Comparison of ENCODE assay signal across 9 cellular contexts in genomic region chr11:120613264-120614226, GRCh38.
DNase-seq lines count a peak whose midpoint lies in the region; ATAC-seq and TF ChIP-seq lines count a peak whose summit lies in the region.
"Had no signal": no experiment of that assay in that cellular context is flagged by ENCODE, and none has a peak within 500 bp of the region (broad histone marks: within the 10 kb centered on the region; RNA-seq: fewer than 3 reads in every experiment).

No MANE protein-coding gene starts in this region.

- no peaks in the 10 kb centered on the region for H4K20me1 ChIP-seq in mammary epithelial cell (ENCODE audit: insufficient read depth, low read length)

- peak; percentile 77 for ATAC-seq in GM19438 (IDR thresholded peaks at IDR 0.05; ENCODE audit: low read depth, unreplicated experiment)
- ATAC-seq in HG02970 (IDR thresholded peaks at IDR 0.05; ENCODE audit: low FRiP score, unreplicated experiment) = peak; percentile 37
- no peak for ATAC-seq in activated naive CD8-positive, alpha-beta T cell treated with anti-CD3 and anti-CD28 coated beads, Interleukin-2, amount 50 U/mL, for 24 hours
- no peak for ATAC-seq in omental fat pad (ENCODE audit: low FRiP score)
- ATAC-seq: effector memory CD8-positive, alpha-beta T cell had no signal

- DNase-seq in GM13977 (ENCODE audit: low spot score) = peak; percentile 67
- DNase-seq in activated naive CD8-positive, alpha-beta T cell treated with anti-CD3 and anti-CD28 coated beads, Interleukin-2, amount 50 U/mL, for 24 hours = no peak
- DNase-seq in omental fat pad (ENCODE audit: low spot score) = no peak
- DNase-seq in C1 segment of cervical spinal cord (lab: John Stamatoyannopoulos, UW) = no peak
- no peak for DNase-seq in mammary epithelial cell
- no peak for DNase-seq in DMS53 (lab: John Stamatoyannopoulos, UW)
- DNase-seq: effector memory CD8-positive, alpha-beta T cell had no signal

- H2AFZ ChIP-seq in mammary epithelial cell (ENCODE audit: low read depth, low read length) = no peak overlapping the region

- no peak overlapping the region for H3K4me2 ChIP-seq in mammary epithelial cell (ENCODE audit: insufficient read depth, low read depth, low read length)

- no peak overlapping the region for H3K9ac ChIP-seq in mammary epithelial cell (ENCODE audit: insufficient read depth, low read length)

- H3K4me1 Mint-ChIP-seq in activated naive CD8-positive, alpha-beta T cell treated with anti-CD3 and anti-CD28 coated beads, Interleukin-2, amount 50 U/mL, for 24 hours = peaks cover 16% of the 10 kb centered on the region

- peaks cover 8% of the 10 kb centered on the region for H3K27me3 Mint-ChIP-seq in activated naive CD8-positive, alpha-beta T cell treated with anti-CD3 and anti-CD28 coated beads, Interleukin-2, amount 50 U/mL, for 24 hours

- no peaks in the 10 kb centered on the region for H3K36me3 Mint-ChIP-seq in activated naive CD8-positive, alpha-beta T cell treated with anti-CD3 and anti-CD28 coated beads, Interleukin-2, amount 50 U/mL, for 24 hours (ENCODE audit: low read depth)

- no peak overlapping the region for H3K27ac ChIP-seq in mammary epithelial cell (ENCODE audit: insufficient read depth, low read depth, low read length)

- no peak overlapping the region for H3K4me3 Mint-ChIP-seq in activated naive CD8-positive, alpha-beta T cell treated with anti-CD3 and anti-CD28 coated beads, Interleukin-2, amount 50 U/mL, for 24 hours

- peak overlapping the region; percentile 30 for H3K27ac Mint-ChIP-seq in activated naive CD8-positive, alpha-beta T cell treated with anti-CD3 and anti-CD28 coated beads, Interleukin-2, amount 50 U/mL, for 24 hours

- 56% methylated on average over 6 of the region's 6 CpGs for WGBS in mammary epithelial cell (ENCODE audit: low coverage, missing lambda C conversion rate)

- no peaks in the 10 kb centered on the region for H3K36me3 ChIP-seq in mammary epithelial cell (ENCODE audit: insufficient read depth, low read length)

- BruUV-seq in mammary epithelial cell (replicated peaks; lab: Mats Ljungman, UMichigan) = no TSS peak

- intact Hi-C loops in mammary epithelial cell (cut with micrococcal nuclease) = loop anchor here (10.0 kb wide), 1 partner anchor 99 kb away; the partner anchor contains the start of gene GRIK4

- TF ChIP-seq CTCF in GM13977 (IDR thresholded peaks at IDR 0.05; ENCODE audit: extremely low read depth, insufficient read depth, missing control alignments) (no peak), omental fat pad (IDR thresholded peaks at IDR 0.05) (no peak), mammary epithelial cell (conservative IDR thresholded peaks at IDR 0.05 in 1 of 2, IDR thresholded peaks at IDR 0.05 in 1 of 2; ENCODE audit: extremely low read depth in 1 of 2, insufficient read depth in 1 of 2, low read depth in 1 of 2, low read length in 2 of 2) (no peak)

- H3K4me3 ChIP-seq in mammary epithelial cell (replicated peaks in 1 of 3; ENCODE audit: insufficient read depth in 1 of 3, low read depth in 2 of 3, low read length in 3 of 3) = no peak overlapping the region

- H3K9me3 ChIP-seq in mammary epithelial cell (replicated peaks; ENCODE audit: insufficient read depth, low read length) = peaks cover 2% of the 10 kb centered on the region

- H3K79me2 ChIP-seq in mammary epithelial cell (ENCODE audit: insufficient read depth, low read length) = no peaks in the 10 kb centered on the region

- H3K27me3 ChIP-seq in mammary epithelial cell (ENCODE audit: insufficient read depth, low read length) = no peaks in the 10 kb centered on the region

- H3K4me1 ChIP-seq in mammary epithelial cell (ENCODE audit: insufficient read depth, low read length) = no peaks in the 10 kb centered on the region

- in situ Hi-C loops in GM13977 (cut with MboI; ENCODE audit: low pct_unique_long_range_greater_than_20kb, low sequenced_read_pairs, unreplicated experiment) (no loop called here), mammary epithelial cell (cut with MboI; ENCODE audit: low sequenced_read_pairs in 2 of 2) (no loop called here)

- dilution Hi-C loops in mammary epithelial cell (cut with HindIII; ENCODE audit: low sequenced_read_pairs) = no loop called here

- H3K9me3 Mint-ChIP-seq in activated naive CD8-positive, alpha-beta T cell treated with anti-CD3 and anti-CD28 coated beads, Interleukin-2, amount 50 U/mL, for 24 hours = peaks cover 12% of the 10 kb centered on the region

- CTCF ChIA-PET in mammary epithelial cell (lab: Charles Lee; ENCODE audit: low non-redundant PET) = interaction anchor here (0.6 kb wide), 1 partner anchor 66 kb away, joined by 3 read pairs; no protein-coding TSS in a partner anchor

Comparison
In these comparisons a context has a peak if more than half of its experiments do, and no peak if none do; other contexts are left out.
1. ATAC-seq: peak in GM19438 (single experiment) and HG02970 (single experiment); none in activated naive CD8-positive, alpha-beta T cell treated with anti-CD3 and anti-CD28 coated beads, Interleukin-2, amount 50 U/mL, for 24 hours (single experiment) and omental fat pad (single experiment).